1 cellular context compared by ENCODE assay signal in genomic region chr3:58332575-58333179, GRCh38.
TF ChIP-seq lines count a peak whose summit lies in the region.

PXK (plus strand) TSS chr3:58332892; CDS start chr3:58332989, 97 bp downstream.

TF ChIP-seq in HepG2, 621 proteins besides CTCF, POLR2A, EP300 and RAD21 (continued from another document and continues in another):
- peak; percentile 57; the same call in 1 of the 2 replicates for TF ChIP-seq HOXA9 (CRISPR knock-in tag; IDR thresholded peaks at IDR 0.05; ENCODE audit: borderline replicate concordance)
- no peak for TF ChIP-seq SOX13 (IDR thresholded peaks at IDR 0.05)
- TF ChIP-seq SOX13 (CRISPR knock-in tag; conservative IDR thresholded peaks at IDR 0.05 in 1 of 2, IDR thresholded peaks at IDR 0.05 in 1 of 2) = peak in 1 of 2 experiments; percentile 6; a peak in 1 of 4 replicates
- 0 out of 2 replicates have a peak, but pooled peaks have one; percentile 20 for TF ChIP-seq PPARG (CRISPR knock-in tag; conservative IDR thresholded peaks at IDR 0.05)
- TF ChIP-seq THAP11 (CRISPR knock-in tag; IDR thresholded peaks at IDR 0.05) = peak; percentile 64; the same call in 1 of the 2 replicates
- no peak for TF ChIP-seq ZNF557 (CRISPR knock-in tag; IDR thresholded peaks at IDR 0.05)
- TF ChIP-seq, protein P1, sequence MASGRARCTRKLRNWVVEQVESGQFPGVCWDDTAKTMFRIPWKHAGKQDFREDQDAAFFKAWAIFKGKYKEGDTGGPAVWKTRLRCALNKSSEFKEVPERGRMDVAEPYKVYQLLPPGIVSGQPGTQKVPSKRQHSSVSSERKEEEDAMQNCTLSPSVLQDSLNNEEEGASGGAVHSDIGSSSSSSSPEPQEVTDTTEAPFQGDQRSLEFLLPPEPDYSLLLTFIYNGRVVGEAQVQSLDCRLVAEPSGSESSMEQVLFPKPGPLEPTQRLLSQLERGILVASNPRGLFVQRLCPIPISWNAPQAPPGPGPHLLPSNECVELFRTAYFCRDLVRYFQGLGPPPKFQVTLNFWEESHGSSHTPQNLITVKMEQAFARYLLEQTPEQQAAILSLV (CRISPR knock-in tag; IDR thresholded peaks at IDR 0.05; ENCODE audit: borderline replicate concordance) = no peak; the same call in 1 of the 2 replicates
- TF ChIP-seq NR1H2 (CRISPR knock-in tag; IDR thresholded peaks at IDR 0.05; ENCODE audit: borderline replicate concordance, low read depth) = no peak
- TF ChIP-seq SP1 (IDR thresholded peaks at IDR 0.05) = no peak
- peak; percentile 48; the same call in 1 of the 2 replicates for TF ChIP-seq SP1 (CRISPR knock-in tag; IDR thresholded peaks at IDR 0.05)
- TF ChIP-seq ZNF883 (CRISPR knock-in tag; IDR thresholded peaks at IDR 0.05; ENCODE audit: not compliant biosample characterization) = peak; percentile 69
- peak; percentile 61; the same call in 1 of the 2 replicates for TF ChIP-seq RBFOX2 (IDR thresholded peaks at IDR 0.05; ENCODE audit: low read depth, low read length)
- TF ChIP-seq SIN3A (IDR thresholded peaks at IDR 0.05; ENCODE audit: borderline replicate concordance, low read depth, low read length) = peak; percentile 51; the same call in 1 of the 2 replicates
- TF ChIP-seq LBX2 (CRISPR knock-in tag; IDR thresholded peaks at IDR 0.05; ENCODE audit: borderline replicate concordance) = peak; percentile 70; the same call in 1 of the 2 replicates
- TF ChIP-seq IRX3 (CRISPR knock-in tag; IDR thresholded peaks at IDR 0.05; ENCODE audit: borderline replicate concordance, low read depth) = peak; percentile 57; the same call in 1 of the 2 replicates
- TF ChIP-seq ZNF253 (CRISPR knock-in tag; IDR thresholded peaks at IDR 0.05; ENCODE audit: borderline replicate concordance) = no peak
- TF ChIP-seq STAG1 (CRISPR knock-in tag; IDR thresholded peaks at IDR 0.05) = no peak; the same call in 1 of the 2 replicates
- TF ChIP-seq ZNF574 (CRISPR knock-in tag; IDR thresholded peaks at IDR 0.05) = peak; percentile 88
- no peak for TF ChIP-seq ELF1 (CRISPR knock-in tag; IDR thresholded peaks at IDR 0.05)
- TF ChIP-seq, protein P2, sequence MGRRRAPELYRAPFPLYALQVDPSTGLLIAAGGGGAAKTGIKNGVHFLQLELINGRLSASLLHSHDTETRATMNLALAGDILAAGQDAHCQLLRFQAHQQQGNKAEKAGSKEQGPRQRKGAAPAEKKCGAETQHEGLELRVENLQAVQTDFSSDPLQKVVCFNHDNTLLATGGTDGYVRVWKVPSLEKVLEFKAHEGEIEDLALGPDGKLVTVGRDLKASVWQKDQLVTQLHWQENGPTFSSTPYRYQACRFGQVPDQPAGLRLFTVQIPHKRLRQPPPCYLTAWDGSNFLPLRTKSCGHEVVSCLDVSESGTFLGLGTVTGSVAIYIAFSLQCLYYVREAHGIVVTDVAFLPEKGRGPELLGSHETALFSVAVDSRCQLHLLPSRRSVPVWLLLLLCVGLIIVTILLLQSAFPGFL (CRISPR knock-in tag; IDR thresholded peaks at IDR 0.05) = 0 out of 2 replicates have a peak, but pooled peaks have one; percentile 32
- TF ChIP-seq ZBTB33 (CRISPR knock-in tag; IDR thresholded peaks at IDR 0.05) = 0 out of 2 replicates have a peak, but pooled peaks have one; percentile 26
- no peak for TF ChIP-seq ZNF232 (CRISPR knock-in tag; IDR thresholded peaks at IDR 0.05; ENCODE audit: borderline replicate concordance)
- no peak for TF ChIP-seq FOXA1 (IDR thresholded peaks at IDR 0.05)
- 0 out of 2 replicates have a peak, but pooled peaks have one; percentile 56 for TF ChIP-seq FOXA1 (CRISPR knock-in tag; IDR thresholded peaks at IDR 0.05)
- peak; percentile 23; the same call in 1 of the 2 replicates for TF ChIP-seq ARNTL (CRISPR knock-in tag; IDR thresholded peaks at IDR 0.05)
- no peak for TF ChIP-seq REXO4 (CRISPR knock-in tag; IDR thresholded peaks at IDR 0.05; ENCODE audit: borderline replicate concordance)
- peak; percentile 72 for TF ChIP-seq YEATS4 (CRISPR knock-in tag; IDR thresholded peaks at IDR 0.05; ENCODE audit: borderline replicate concordance)
- TF ChIP-seq, protein P3, sequence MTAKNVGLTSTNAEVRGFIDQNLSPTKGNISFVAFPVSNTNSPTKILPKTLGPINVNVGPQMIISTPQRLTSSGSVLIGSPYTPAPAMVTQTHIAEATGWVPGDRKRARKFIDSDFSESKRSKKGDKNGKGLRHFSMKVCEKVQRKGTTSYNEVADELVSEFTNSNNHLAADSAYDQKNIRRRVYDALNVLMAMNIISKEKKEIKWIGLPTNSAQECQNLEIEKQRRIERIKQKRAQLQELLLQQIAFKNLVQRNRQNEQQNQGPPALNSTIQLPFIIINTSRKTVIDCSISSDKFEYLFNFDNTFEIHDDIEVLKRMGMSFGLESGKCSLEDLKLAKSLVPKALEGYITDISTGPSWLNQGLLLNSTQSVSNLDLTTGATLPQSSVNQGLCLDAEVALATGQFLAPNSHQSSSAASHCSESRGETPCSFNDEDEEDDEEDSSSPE (CRISPR knock-in tag; IDR thresholded peaks at IDR 0.05) = peak; percentile 62
- TF ChIP-seq, protein P4, sequence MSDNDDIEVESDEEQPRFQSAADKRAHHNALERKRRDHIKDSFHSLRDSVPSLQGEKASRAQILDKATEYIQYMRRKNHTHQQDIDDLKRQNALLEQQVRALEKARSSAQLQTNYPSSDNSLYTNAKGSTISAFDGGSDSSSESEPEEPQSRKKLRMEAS (IDR thresholded peaks at IDR 0.05) = peak; percentile 94
- 0 out of 2 replicates have a peak, but pooled peaks have one; percentile 40 for TF ChIP-seq ZNF44 (CRISPR knock-in tag; IDR thresholded peaks at IDR 0.05)
- TF ChIP-seq HNRNPL (IDR thresholded peaks at IDR 0.05; ENCODE audit: low read depth, low read length) = no peak
- TF ChIP-seq ZNF160 (CRISPR knock-in tag; IDR thresholded peaks at IDR 0.05) = 0 out of 2 replicates have a peak, but pooled peaks have one; percentile 45
- no peak for TF ChIP-seq ARNT (IDR thresholded peaks at IDR 0.05)
- peak; percentile 71; the same call in 1 of the 2 replicates for TF ChIP-seq ZIK1 (CRISPR knock-in tag; IDR thresholded peaks at IDR 0.05; ENCODE audit: borderline replicate concordance, low read depth)
- TF ChIP-seq SP2 (CRISPR knock-in tag; IDR thresholded peaks at IDR 0.05) = 0 out of 2 replicates have a peak, but pooled peaks have one; percentile 20
- TF ChIP-seq, protein P5, sequence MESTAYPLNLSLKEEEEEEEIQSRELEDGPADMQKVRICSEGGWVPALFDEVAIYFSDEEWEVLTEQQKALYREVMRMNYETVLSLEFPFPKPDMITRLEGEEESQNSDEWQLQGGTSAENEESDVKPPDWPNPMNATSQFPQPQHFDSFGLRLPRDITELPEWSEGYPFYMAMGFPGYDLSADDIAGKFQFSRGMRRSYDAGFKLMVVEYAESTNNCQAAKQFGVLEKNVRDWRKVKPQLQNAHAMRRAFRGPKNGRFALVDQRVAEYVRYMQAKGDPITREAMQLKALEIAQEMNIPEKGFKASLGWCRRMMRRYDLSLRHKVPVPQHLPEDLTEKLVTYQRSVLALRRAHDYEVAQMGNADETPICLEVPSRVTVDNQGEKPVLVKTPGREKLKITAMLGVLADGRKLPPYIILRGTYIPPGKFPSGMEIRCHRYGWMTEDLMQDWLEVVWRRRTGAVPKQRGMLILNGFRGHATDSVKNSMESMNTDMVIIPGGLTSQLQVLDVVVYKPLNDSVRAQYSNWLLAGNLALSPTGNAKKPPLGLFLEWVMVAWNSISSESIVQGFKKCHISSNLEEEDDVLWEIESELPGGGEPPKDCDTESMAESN (CRISPR knock-in tag; conservative IDR thresholded peaks at IDR 0.05) = no peak
- TF ChIP-seq PATZ1 (CRISPR knock-in tag; IDR thresholded peaks at IDR 0.05) = peak; percentile 88
- TF ChIP-seq HNRNPLL (IDR thresholded peaks at IDR 0.05; ENCODE audit: low read depth, low read length, poor library complexity, severe bottlenecking) = peak; percentile 54
- no peak for TF ChIP-seq ZNF446 (CRISPR knock-in tag; IDR thresholded peaks at IDR 0.05)
- TF ChIP-seq ARNT2 (CRISPR knock-in tag; IDR thresholded peaks at IDR 0.05; ENCODE audit: low read depth) = peak; percentile 88
- no peak for TF ChIP-seq ZFP1 (CRISPR knock-in tag; IDR thresholded peaks at IDR 0.05)
- 0 out of 2 replicates have a peak, but pooled peaks have one; percentile 21 for TF ChIP-seq MIER3 (CRISPR knock-in tag; IDR thresholded peaks at IDR 0.05; ENCODE audit: borderline replicate concordance)
- TF ChIP-seq ZNF564 (CRISPR knock-in tag; IDR thresholded peaks at IDR 0.05) = peak; percentile 73; the same call in 1 of the 2 replicates
- peak; percentile 90 for TF ChIP-seq ZNF768 (CRISPR knock-in tag; IDR thresholded peaks at IDR 0.05)
- TF ChIP-seq ZSCAN29 (CRISPR knock-in tag; conservative IDR thresholded peaks at IDR 0.05) = 0 out of 2 replicates have a peak, but pooled peaks have one; percentile 60
- no peak for TF ChIP-seq GZF1 (CRISPR knock-in tag; IDR thresholded peaks at IDR 0.05)
